18 cellular contexts compared by ENCODE assay signal in genomic region chr16:57444711-57445110, GRCh38. TPM values are rescaled to one million over a fixed set of nuclear protein-coding genes. Genes with fewer than 3 reads are reported as not detected.
DNase-seq lines count a peak whose midpoint lies in the region; ATAC-seq and TF ChIP-seq lines count a peak whose summit lies in the region.
"Had no signal": no experiment of that assay in that cellular context is flagged by ENCODE, and none has a peak within 500 bp of the region (broad histone marks: within the 10 kb centered on the region; RNA-seq: fewer than 3 reads in every experiment).

No MANE protein-coding gene starts in this region.

- H3K4me3 ChIP-seq in AG10803 (ENCODE audit: low read length), result no peak overlapping the region
- H3K4me3 ChIP-seq: left ventricle myocardium inferior, thyroid gland had no signal

- ATAC-seq in GM21360 (IDR thresholded peaks at IDR 0.05; ENCODE audit: unreplicated experiment) (no peak), HG02938 (IDR thresholded peaks at IDR 0.05; ENCODE audit: unreplicated experiment) (no peak)
- ATAC-seq: right cardiac atrium, Right ventricle myocardium inferior had no signal

- H3K9me3 Mint-ChIP-seq in glutamatergic neuron (ENCODE audit: unreplicated experiment), result peaks cover 10% of the 10 kb centered on the region

- peak; percentile 70 for DNase-seq in AG10803 (ENCODE audit: low read depth)
- DNase-seq in GM04503 (ENCODE audit: low read depth), result peak; percentile 52
- DNase-seq in amniotic epithelial cell (ENCODE audit: low read depth), result peak; percentile 45
- no peak for DNase-seq in glutamatergic neuron
- DNase-seq in islet precursor cell, result no peak
- DNase-seq: activated CD4-positive, alpha-beta T cell treated with anti-CD3 and anti-CD28 coated beads, Interleukin-2, amount 50 U/mL, for 1 hour; GDM1; left ventricle myocardium inferior; MM.1S; naive B cell; NCI-H82; right cardiac atrium; stimulated activated CD4-positive, alpha-beta T cell treated with anti-CD3 and anti-CD28 coated beads, Interleukin-1b, Interleukin-23, amount 100 ng/mL, for 48 hours; thyroid gland had no signal

- peak overlapping the region; percentile 32 for H3K4me3 Mint-ChIP-seq in glutamatergic neuron (ENCODE audit: unreplicated experiment)

- no peak for TF ChIP-seq CTCF in AG10803 (conservative IDR thresholded peaks at IDR 0.05; ENCODE audit: low read length)
- no peak for TF ChIP-seq CTCF in glutamatergic neuron (IDR thresholded peaks at IDR 0.05; ENCODE audit: partially characterized antibody, unreplicated experiment)

- H3K27ac Mint-ChIP-seq in glutamatergic neuron (ENCODE audit: unreplicated experiment), result no peak overlapping the region

- peaks cover 9% of the 10 kb centered on the region for H3K4me1 Mint-ChIP-seq in glutamatergic neuron (ENCODE audit: low read depth, unreplicated experiment)

- H3K27me3 Mint-ChIP-seq in glutamatergic neuron (ENCODE audit: unreplicated experiment), result peaks cover 4% of the 10 kb centered on the region
- H3K27me3 Mint-ChIP-seq: naive B cell had no signal

- peaks cover 9% of the 10 kb centered on the region for H3K36me3 Mint-ChIP-seq in glutamatergic neuron (ENCODE audit: unreplicated experiment)

RNA-seq across cellular contexts. Expression of gene CIAPIN1, which starts 2.5 kb away (rescaled TPM):
- total RNA-seq in glutamatergic neuron (ENCODE audit: unreplicated experiment), result 129 TPM

RNA-seq across cellular contexts. Expression of gene COQ9, which starts 2.6 kb away (rescaled TPM):
- 45.1 TPM for total RNA-seq in glutamatergic neuron (ENCODE audit: unreplicated experiment)

RNA-seq across cellular contexts. Expression of gene POLR2C, which starts 17.8 kb away (rescaled TPM):
- total RNA-seq in glutamatergic neuron (ENCODE audit: unreplicated experiment), result 48.1 TPM

RNA-seq across cellular contexts. Expression of gene CCL17, which starts 40.1 kb away (rescaled TPM):
- total RNA-seq in glutamatergic neuron (ENCODE audit: unreplicated experiment), result not detected
- total RNA-seq: left ventricle myocardium inferior; right cardiac atrium; Right ventricle myocardium inferior; T-helper 2 cell treated with Interferon-gamma antibody and Interleukin-4, amounts not matched to agents 100 ng/mL and 5 ng/mL, for 36 hours; thyroid gland had no signal

RNA-seq across cellular contexts. Expression of gene DOK4, which starts 41.6 kb away (rescaled TPM):
- total RNA-seq in glutamatergic neuron (ENCODE audit: unreplicated experiment), result 23.4 TPM

Comparison
In these comparisons a context has a peak if more than half of its experiments do, and no peak if none do; other contexts are left out.
1. DNase-seq: peak in AG10803 (single experiment), GM04503 (single experiment) and amniotic epithelial cell (single experiment); none in glutamatergic neuron (single experiment) and islet precursor cell (single experiment).